In genomic region chr19:6423499-6424189, GRCh38 we compare ENCODE assay signal across 8 cellular contexts. TPM values are rescaled to one million over a fixed set of nuclear protein-coding genes. Genes with fewer than 3 reads are reported as not detected.
DNase-seq lines count a peak whose midpoint lies in the region; ATAC-seq and TF ChIP-seq lines count a peak whose summit lies in the region.

No MANE protein-coding gene starts in this region.

- peaks cover 61% of the 10 kb centered on the region for H3K79me2 ChIP-seq in DOHH2 (ENCODE audit: control insufficient read depth, low read length)

- 0 out of 2 replicates have a peak, but pooled peaks cover 5% of the 10 kb centered on the region for H3F3A ChIP-seq in DOHH2 (ENCODE audit: control insufficient read depth, insufficient read depth)

- peaks cover 57% of the 10 kb centered on the region for H3K36me3 Mint-ChIP-seq in activated T-cell treated with anti-CD3 and anti-CD28 coated beads, Interleukin-2, amount 50 U/mL, for 24 hours (ENCODE audit: low read depth)

- peak; percentile 49 for DNase-seq in KBM-7
- peak; percentile 59 for DNase-seq in activated T-cell treated with anti-CD3 and anti-CD28 coated beads, Interleukin-2, amount 50 U/mL, for 24 hours
- peak; percentile 44 to 80 for DNase-seq in foreskin fibroblast
- DNase-seq in ovary: peak in 3 of 5 donors; percentile 26 to 52 (median 38)
- no peak for DNase-seq in effector CD4-positive, alpha-beta T cell

- H3K9me3 Mint-ChIP-seq in activated T-cell treated with anti-CD3 and anti-CD28 coated beads, Interleukin-2, amount 50 U/mL, for 24 hours: peaks cover 4% of the 10 kb centered on the region

- H4K20me1 ChIP-seq in DOHH2 (ENCODE audit: control insufficient read depth, insufficient read depth, low read depth, low read length): peaks cover 37% of the 10 kb centered on the region

- intact Hi-C loops in ovary (cut with DNase I): loop anchor here in 1 of 4 donors (5.0 to 10.0 kb wide), 2 partner anchors 49 to 869 kb away; partner anchors contain the start of genes ALKBH7, INSR and PSPN

- H3K27ac ChIP-seq in DOHH2 (ENCODE audit: low read depth, low read length) (0 out of 2 replicates have a peak overlapping the region, but pooled peaks have one; percentile 22), ovary (peak overlapping the region; percentile 24 to 80)

- peak overlapping the region; percentile 71 for H3K4me2 ChIP-seq in DOHH2 (ENCODE audit: low read length)

- WGBS in ovary, 3 donors: 1% methylated on average over 20 of the region's 20 CpGs

- no peak for TF ChIP-seq EP300 in ovary (IDR thresholded peaks at IDR 0.05)

- H3K27me3 ChIP-seq in DOHH2 (ENCODE audit: control insufficient read depth, low read length): no peaks in the 10 kb centered on the region
- H3K27me3 ChIP-seq in ovary: no peaks in the 10 kb centered on the region

- H3K4me3 Mint-ChIP-seq in activated T-cell treated with anti-CD3 and anti-CD28 coated beads, Interleukin-2, amount 50 U/mL, for 24 hours: peak overlapping the region; percentile 94

- ATAC-seq in GM21786 (IDR thresholded peaks at IDR 0.05; ENCODE audit: unreplicated experiment) (no peak), HG03159 (IDR thresholded peaks at IDR 0.05; ENCODE audit: unreplicated experiment) (no peak)

- peaks cover 36% of the 10 kb centered on the region for H3K4me1 Mint-ChIP-seq in activated T-cell treated with anti-CD3 and anti-CD28 coated beads, Interleukin-2, amount 50 U/mL, for 24 hours (ENCODE audit: low read depth)

- H3K36me3 ChIP-seq in DOHH2 (ENCODE audit: control insufficient read depth, low read length): peaks cover 57% of the 10 kb centered on the region
- H3K36me3 ChIP-seq in ovary: no peaks in the 10 kb centered on the region

- H3K27me3 Mint-ChIP-seq in activated T-cell treated with anti-CD3 and anti-CD28 coated beads, Interleukin-2, amount 50 U/mL, for 24 hours: no peaks in the 10 kb centered on the region

- TF ChIP-seq POLR2A in ovary (IDR thresholded peaks at IDR 0.05): no peak

- H3K27ac Mint-ChIP-seq in activated T-cell treated with anti-CD3 and anti-CD28 coated beads, Interleukin-2, amount 50 U/mL, for 24 hours: peak overlapping the region; percentile 92

- TF ChIP-seq CTCF in DOHH2 (IDR thresholded peaks at IDR 0.05; ENCODE audit: low read depth, low read length, poor library complexity, severe bottlenecking) (no peak), foreskin fibroblast (IDR thresholded peaks at IDR 0.05; ENCODE audit: low read depth, low read length) (no peak), ovary (IDR thresholded peaks at IDR 0.05) (no peak)

- peak overlapping the region; percentile 92 for H3K4me3 ChIP-seq in DOHH2 (ENCODE audit: low read length)
- H3K4me3 ChIP-seq in foreskin fibroblast (ENCODE audit: low read depth in 1 of 2, low read length in 2 of 2): peak overlapping the region; percentile 97 to 98
- H3K4me3 ChIP-seq in ovary: peak overlapping the region; percentile 81

- in situ Hi-C loops in KBM-7 (cut with MboI; ENCODE audit: low pct_unique_long_range_greater_than_20kb, low sequenced_read_pairs): no loop called here

- H3K9me3 ChIP-seq in DOHH2 (ENCODE audit: control insufficient read depth, insufficient read depth, low read length): peaks cover 6% of the 10 kb centered on the region; the same call in 1 of the 2 replicates
- H3K9me3 ChIP-seq in ovary: no peaks in the 10 kb centered on the region

- peaks cover 24% of the 10 kb centered on the region for H3K4me1 ChIP-seq in DOHH2 (ENCODE audit: control insufficient read depth, low read length)
- H3K4me1 ChIP-seq in ovary (ENCODE audit: insufficient read depth): peaks cover 4% of the 10 kb centered on the region

- no peaks in the 10 kb centered on the region for H3K9me2 ChIP-seq in DOHH2 (replicated peaks; ENCODE audit: control insufficient read depth, low read length)

RNA-seq across cellular contexts. Expression of gene KHSRP, which starts 1.0 kb away (rescaled TPM):
- total RNA-seq in ovary: 100 to 1,000 TPM in 5 of 7 donors, 10 to 100 TPM in 2; 56.2 to 260 (median 253) TPM
- polyA plus RNA-seq in ovary: 100 to 1,000 TPM; 104 to 160 TPM

RNA-seq across cellular contexts. Expression of gene SLC25A41, which starts 9.9 kb away (rescaled TPM):
- total RNA-seq in ovary: under 1 TPM in 3 of 7 donors, not detected in 4; 0.20 to 0.52 (median 0.43) TPM
- under 1 TPM in 1 of 2 donors, not detected in 1; 0.38 TPM for polyA plus RNA-seq in ovary

RNA-seq across cellular contexts. Expression of gene GTF2F1, which starts 30.7 kb away (rescaled TPM):
- 10 to 100 TPM; 41.2 to 95.0 (median 65.7) TPM for total RNA-seq in ovary
- 10 to 100 TPM; 66.9 to 91.5 TPM for polyA plus RNA-seq in ovary

RNA-seq across cellular contexts. Expression of gene SLC25A23, which starts 35.9 kb away (rescaled TPM):
- 10 to 100 TPM; 26.7 to 71.3 (median 43.8) TPM for total RNA-seq in ovary
- 10 to 100 TPM; 30.0 to 74.0 TPM for polyA plus RNA-seq in ovary

RNA-seq across cellular contexts. Expression of gene CRB3, which starts 40.4 kb away (rescaled TPM):
- total RNA-seq in ovary: 10 to 100 TPM in 1 of 7 donors, 1 to 10 TPM in 3, under 1 TPM in 2, not detected in 1; 0.52 to 30.1 (median 2.0) TPM
- under 1 TPM in 1 of 2 donors, not detected in 1; 0.33 TPM for polyA plus RNA-seq in ovary
